In the genomic region with DNA sequence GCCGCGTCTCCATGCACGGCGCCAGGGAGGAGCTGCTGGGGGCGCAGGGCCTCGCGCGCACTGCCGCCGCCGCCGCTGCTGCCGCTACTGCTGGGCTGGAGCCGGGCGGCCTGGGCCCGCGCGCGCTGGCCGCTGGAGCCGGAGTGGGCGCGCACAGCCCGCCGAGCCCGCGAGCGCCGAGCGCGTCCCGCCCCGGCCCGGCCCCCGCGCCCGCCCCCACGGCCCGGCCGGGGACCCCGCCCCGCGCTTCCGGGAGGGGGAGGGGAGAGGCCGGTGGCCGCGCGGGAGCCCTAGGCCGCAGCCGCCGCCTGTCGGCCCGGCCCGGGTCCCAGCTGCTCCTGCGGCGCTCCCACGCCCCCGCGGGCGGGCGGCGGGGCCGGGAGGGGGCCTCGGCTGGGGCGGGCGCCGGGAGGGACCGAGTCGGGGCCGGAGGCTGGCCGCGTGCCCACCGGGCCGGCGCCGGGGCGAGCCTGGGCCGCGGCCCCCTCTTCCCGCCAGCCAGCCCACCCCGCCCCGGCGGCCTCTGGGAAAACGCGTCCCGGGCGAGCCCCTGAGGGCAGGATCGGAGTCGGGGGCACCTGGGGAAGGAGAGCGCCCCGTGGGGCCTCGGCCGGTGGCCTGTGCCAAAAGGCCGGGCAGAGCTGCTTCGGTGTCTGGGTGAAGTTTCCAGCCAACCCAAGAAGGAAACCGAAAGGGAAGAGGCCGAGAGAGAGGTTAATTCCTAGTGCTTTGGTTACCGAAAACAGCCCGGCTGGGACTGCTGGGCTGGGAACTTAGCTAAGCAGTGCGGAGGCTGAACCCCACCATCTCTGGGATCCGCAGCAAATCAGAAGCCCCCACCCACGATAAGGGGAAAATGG, we compare ENCODE assay signal across 1 cellular context.
TF ChIP-seq lines count a peak whose summit lies in the region.

TSS of gene STK24 (minus strand) at position 145 of the 860 bp plus-strand sequence. CDS start 321 bp downstream, outside the sequence.

TF ChIP-seq in HEK293, 187 proteins besides CTCF, POLR2A, EP300 and RAD21 (continued from another document and continues in another):
- TF ChIP-seq ATF2 (tag by site-specific recombination; IDR thresholded peaks at IDR 0.05; ENCODE audit: low read depth) (no peak), ZXDB (tag by site-specific recombination; IDR thresholded peaks at IDR 0.05) (no peak), PATZ1 (tag by site-specific recombination; IDR thresholded peaks at IDR 0.05) (peak; percentile 57), ZBTB10 (tag by site-specific recombination; IDR thresholded peaks at IDR 0.05) (no peak), ZNF169 (tag by site-specific recombination; IDR thresholded peaks at IDR 0.05) (no peak), ZNF670 (tag by site-specific recombination; IDR thresholded peaks at IDR 0.05; ENCODE audit: low read depth) (no peak), ZNF302 (tag by site-specific recombination; IDR thresholded peaks at IDR 0.05; ENCODE audit: low read depth) (no peak), INSM2 (tag by site-specific recombination; IDR thresholded peaks at IDR 0.05) (no peak), ZNF677 (tag by site-specific recombination; IDR thresholded peaks at IDR 0.05) (no peak), PRDM1 (tag by site-specific recombination; IDR thresholded peaks at IDR 0.05) (peak; percentile 63), GLI4 (tag by site-specific recombination; IDR thresholded peaks at IDR 0.05) (no peak), ZNF391 (tag by site-specific recombination; IDR thresholded peaks at IDR 0.05; ENCODE audit: borderline replicate concordance, low read depth) (no peak), ZNF157 (tag by site-specific recombination; IDR thresholded peaks at IDR 0.05) (no peak), ZNF76 (tag by site-specific recombination; IDR thresholded peaks at IDR 0.05; ENCODE audit: borderline replicate concordance, low read depth) (peak; percentile 52; the same call in 1 of the 2 replicates), ZSCAN5A (tag by site-specific recombination; IDR thresholded peaks at IDR 0.05) (no peak), ZNF366 (tag by site-specific recombination; conservative IDR thresholded peaks at IDR 0.05) (no peak), ZNF362 (tag by site-specific recombination; IDR thresholded peaks at IDR 0.05) (no peak), HOXD13 (CRISPR knock-in tag; IDR thresholded peaks at IDR 0.05; ENCODE audit: borderline replicate concordance) (no peak), ZNF184 (tag by site-specific recombination; IDR thresholded peaks at IDR 0.05) (no peak), ZNF660 (tag by site-specific recombination; IDR thresholded peaks at IDR 0.05) (peak; percentile 53; the same call in 1 of the 2 replicates), YY2 (tag by site-specific recombination; IDR thresholded peaks at IDR 0.05) (no peak), ZNF621 (tag by site-specific recombination; IDR thresholded peaks at IDR 0.05) (no peak), ZNF571 (tag by site-specific recombination; IDR thresholded peaks at IDR 0.05) (no peak), ZNF248 (tag by site-specific recombination; IDR thresholded peaks at IDR 0.05) (no peak), FEZF1 (tag by site-specific recombination; IDR thresholded peaks at IDR 0.05) (no peak), ZNF791 (tag by site-specific recombination; IDR thresholded peaks at IDR 0.05) (no peak), HOXC10 (CRISPR knock-in tag; IDR thresholded peaks at IDR 0.05) (no peak), ZNF600 (tag by site-specific recombination; IDR thresholded peaks at IDR 0.05) (no peak; the same call in 1 of the 2 replicates), ZFP3 (tag by site-specific recombination; IDR thresholded peaks at IDR 0.05; ENCODE audit: low read depth) (no peak), IKZF3 (tag by site-specific recombination; IDR thresholded peaks at IDR 0.05) (no peak), ZNF473 (tag by site-specific recombination; IDR thresholded peaks at IDR 0.05) (no peak), ZSCAN23 (tag by site-specific recombination; IDR thresholded peaks at IDR 0.05) (no peak), ZFP41 (tag by site-specific recombination; IDR thresholded peaks at IDR 0.05; ENCODE audit: borderline replicate concordance) (no peak), ZNF561 (tag by site-specific recombination; IDR thresholded peaks at IDR 0.05; ENCODE audit: borderline replicate concordance) (no peak)
- TF ChIP-seq, protein P1, sequence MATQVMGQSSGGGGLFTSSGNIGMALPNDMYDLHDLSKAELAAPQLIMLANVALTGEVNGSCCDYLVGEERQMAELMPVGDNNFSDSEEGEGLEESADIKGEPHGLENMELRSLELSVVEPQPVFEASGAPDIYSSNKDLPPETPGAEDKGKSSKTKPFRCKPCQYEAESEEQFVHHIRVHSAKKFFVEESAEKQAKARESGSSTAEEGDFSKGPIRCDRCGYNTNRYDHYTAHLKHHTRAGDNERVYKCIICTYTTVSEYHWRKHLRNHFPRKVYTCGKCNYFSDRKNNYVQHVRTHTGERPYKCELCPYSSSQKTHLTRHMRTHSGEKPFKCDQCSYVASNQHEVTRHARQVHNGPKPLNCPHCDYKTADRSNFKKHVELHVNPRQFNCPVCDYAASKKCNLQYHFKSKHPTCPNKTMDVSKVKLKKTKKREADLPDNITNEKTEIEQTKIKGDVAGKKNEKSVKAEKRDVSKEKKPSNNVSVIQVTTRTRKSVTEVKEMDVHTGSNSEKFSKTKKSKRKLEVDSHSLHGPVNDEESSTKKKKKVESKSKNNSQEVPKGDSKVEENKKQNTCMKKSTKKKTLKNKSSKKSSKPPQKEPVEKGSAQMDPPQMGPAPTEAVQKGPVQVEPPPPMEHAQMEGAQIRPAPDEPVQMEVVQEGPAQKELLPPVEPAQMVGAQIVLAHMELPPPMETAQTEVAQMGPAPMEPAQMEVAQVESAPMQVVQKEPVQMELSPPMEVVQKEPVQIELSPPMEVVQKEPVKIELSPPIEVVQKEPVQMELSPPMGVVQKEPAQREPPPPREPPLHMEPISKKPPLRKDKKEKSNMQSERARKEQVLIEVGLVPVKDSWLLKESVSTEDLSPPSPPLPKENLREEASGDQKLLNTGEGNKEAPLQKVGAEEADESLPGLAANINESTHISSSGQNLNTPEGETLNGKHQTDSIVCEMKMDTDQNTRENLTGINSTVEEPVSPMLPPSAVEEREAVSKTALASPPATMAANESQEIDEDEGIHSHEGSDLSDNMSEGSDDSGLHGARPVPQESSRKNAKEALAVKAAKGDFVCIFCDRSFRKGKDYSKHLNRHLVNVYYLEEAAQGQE (tag by site-specific recombination; IDR thresholded peaks at IDR 0.05), result no peak
- TF ChIP-seq, protein P2, sequence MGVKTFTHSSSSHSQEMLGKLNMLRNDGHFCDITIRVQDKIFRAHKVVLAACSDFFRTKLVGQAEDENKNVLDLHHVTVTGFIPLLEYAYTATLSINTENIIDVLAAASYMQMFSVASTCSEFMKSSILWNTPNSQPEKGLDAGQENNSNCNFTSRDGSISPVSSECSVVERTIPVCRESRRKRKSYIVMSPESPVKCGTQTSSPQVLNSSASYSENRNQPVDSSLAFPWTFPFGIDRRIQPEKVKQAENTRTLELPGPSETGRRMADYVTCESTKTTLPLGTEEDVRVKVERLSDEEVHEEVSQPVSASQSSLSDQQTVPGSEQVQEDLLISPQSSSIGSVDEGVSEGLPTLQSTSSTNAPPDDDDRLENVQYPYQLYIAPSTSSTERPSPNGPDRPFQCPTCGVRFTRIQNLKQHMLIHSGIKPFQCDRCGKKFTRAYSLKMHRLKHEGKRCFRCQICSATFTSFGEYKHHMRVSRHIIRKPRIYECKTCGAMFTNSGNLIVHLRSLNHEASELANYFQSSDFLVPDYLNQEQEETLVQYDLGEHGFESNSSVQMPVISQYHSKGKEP (tag by site-specific recombination; IDR thresholded peaks at IDR 0.05), result no peak
- TF ChIP-seq, protein P3, sequence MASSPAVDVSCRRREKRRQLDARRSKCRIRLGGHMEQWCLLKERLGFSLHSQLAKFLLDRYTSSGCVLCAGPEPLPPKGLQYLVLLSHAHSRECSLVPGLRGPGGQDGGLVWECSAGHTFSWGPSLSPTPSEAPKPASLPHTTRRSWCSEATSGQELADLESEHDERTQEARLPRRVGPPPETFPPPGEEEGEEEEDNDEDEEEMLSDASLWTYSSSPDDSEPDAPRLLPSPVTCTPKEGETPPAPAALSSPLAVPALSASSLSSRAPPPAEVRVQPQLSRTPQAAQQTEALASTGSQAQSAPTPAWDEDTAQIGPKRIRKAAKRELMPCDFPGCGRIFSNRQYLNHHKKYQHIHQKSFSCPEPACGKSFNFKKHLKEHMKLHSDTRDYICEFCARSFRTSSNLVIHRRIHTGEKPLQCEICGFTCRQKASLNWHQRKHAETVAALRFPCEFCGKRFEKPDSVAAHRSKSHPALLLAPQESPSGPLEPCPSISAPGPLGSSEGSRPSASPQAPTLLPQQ (tag by site-specific recombination; IDR thresholded peaks at IDR 0.05), result no peak
